Comparison of ENCODE assay signal across 8 cellular contexts in the genomic region with DNA sequence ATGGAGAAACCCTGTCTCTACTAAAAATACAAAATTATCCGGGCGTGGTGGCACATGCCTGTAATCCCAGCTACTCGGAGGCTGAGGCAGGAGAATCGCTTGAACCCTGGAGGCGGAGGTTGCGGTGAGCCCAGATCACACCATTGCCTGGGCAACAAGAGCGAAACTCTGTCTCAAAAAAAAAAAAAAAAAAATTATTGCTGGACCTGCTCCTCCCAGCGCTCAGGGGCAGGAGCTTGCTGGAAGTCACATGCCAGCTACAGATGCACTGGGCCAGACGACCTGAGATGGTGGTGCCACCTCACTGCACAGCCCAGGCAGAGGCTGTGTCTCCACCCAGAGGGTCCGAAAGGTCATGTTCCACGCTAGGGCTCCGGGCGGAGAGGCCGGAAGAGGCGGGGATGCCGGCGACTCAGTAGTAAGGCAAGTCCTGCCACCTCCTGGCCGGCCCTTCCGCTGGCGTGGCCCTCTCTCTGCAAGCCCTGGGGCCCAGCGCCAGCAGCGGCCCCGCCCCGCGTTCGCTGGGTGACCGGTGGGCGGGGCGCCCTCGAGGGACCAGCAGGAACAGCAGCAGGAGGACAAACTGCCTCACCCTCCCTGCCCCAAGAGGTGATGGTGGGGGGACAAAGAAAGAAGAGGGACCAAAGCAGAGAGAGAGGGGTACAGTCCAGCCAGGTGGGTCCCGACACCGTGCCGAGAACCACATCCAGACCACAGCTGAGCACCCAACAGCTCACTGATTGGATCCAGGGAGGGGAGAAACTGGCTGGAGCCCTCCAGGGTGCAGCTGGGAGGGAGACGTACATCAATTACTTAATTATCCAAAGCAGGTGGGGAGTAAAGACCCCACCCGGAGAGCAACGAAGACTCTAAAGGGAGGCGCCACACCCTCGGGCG. TPM values are rescaled to one million over a fixed set of nuclear protein-coding genes. Genes with fewer than 3 reads are reported as not detected.
DNase-seq lines count a peak whose midpoint lies in the region; ATAC-seq and TF ChIP-seq lines count a peak whose summit lies in the region.

No MANE protein-coding gene starts in this region.

- peaks cover 14% of the 10 kb centered on the region for H3K4me1 ChIP-seq in foreskin keratinocyte

- no peaks in the 10 kb centered on the region for H3K27me3 Mint-ChIP-seq in activated T-cell treated with anti-CD3 and anti-CD28 coated beads, Interleukin-2, amount 50 U/mL, for 72 hours (ENCODE audit: low read depth)
- H3K27me3 Mint-ChIP-seq in natural killer cell (ENCODE audit: low read depth in 2 of 2), result no peaks in the 10 kb centered on the region

- H3K27me3 ChIP-seq in foreskin keratinocyte, result no peaks in the 10 kb centered on the region

- H3K27ac Mint-ChIP-seq in activated T-cell treated with anti-CD3 and anti-CD28 coated beads, Interleukin-2, amount 50 U/mL, for 72 hours, result peak overlapping the region; percentile 87
- H3K27ac Mint-ChIP-seq in natural killer cell, result peak overlapping the region; percentile 59 to 87

- H3K9me3 Mint-ChIP-seq in activated T-cell treated with anti-CD3 and anti-CD28 coated beads, Interleukin-2, amount 50 U/mL, for 72 hours, result no peaks in the 10 kb centered on the region
- no peaks in the 10 kb centered on the region for H3K9me3 Mint-ChIP-seq in natural killer cell

- H3K4me1 Mint-ChIP-seq in activated T-cell treated with anti-CD3 and anti-CD28 coated beads, Interleukin-2, amount 50 U/mL, for 72 hours (ENCODE audit: low read depth), result peaks cover 38% of the 10 kb centered on the region
- peaks cover 51 to 57% of the 10 kb centered on the region in 2 donors for H3K4me1 Mint-ChIP-seq in natural killer cell

- intact Hi-C loops in natural killer cell (cut with micrococcal nuclease), result no loop called here

- H3K4me3 Mint-ChIP-seq in activated T-cell treated with anti-CD3 and anti-CD28 coated beads, Interleukin-2, amount 50 U/mL, for 72 hours, result peak overlapping the region; percentile 33 to 91
- H3K4me3 Mint-ChIP-seq in natural killer cell, result peak overlapping the region; percentile 17

- ATAC-seq in activated T-cell treated with anti-CD3 and anti-CD28 coated beads, Interleukin-2, amount 50 U/mL, for 72 hours (replicated peaks in 1 of 2), result no peak
- ATAC-seq in foreskin keratinocyte (no peak), natural killer cell (no peak), HG02588 (IDR thresholded peaks at IDR 0.05; ENCODE audit: unreplicated experiment) (no peak), GM21825 (IDR thresholded peaks at IDR 0.05; ENCODE audit: unreplicated experiment) (no peak)

- H3K27ac ChIP-seq in foreskin keratinocyte, result no peak overlapping the region

- H3K36me3 Mint-ChIP-seq in activated T-cell treated with anti-CD3 and anti-CD28 coated beads, Interleukin-2, amount 50 U/mL, for 72 hours (ENCODE audit: insufficient read depth in 2 of 2), result peaks cover 22 to 28% of the 10 kb centered on the region in 2 donors
- no peaks in the 10 kb centered on the region for H3K36me3 Mint-ChIP-seq in natural killer cell

- DNase-seq in DMS153 (lab: John Stamatoyannopoulos, UW) (peak; percentile 64), NCI-H1436 (lab: John Stamatoyannopoulos, UW) (peak; percentile 46), foreskin keratinocyte (no peak), natural killer cell (no peak), KG1 (lab: John Stamatoyannopoulos, UW) (no peak)
- no peak for DNase-seq in activated T-cell treated with anti-CD3 and anti-CD28 coated beads, Interleukin-2, amount 50 U/mL, for 72 hours

- TF ChIP-seq CTCF in foreskin keratinocyte (conservative IDR thresholded peaks at IDR 0.05), result peak; percentile 23
- no peak for TF ChIP-seq CTCF in natural killer cell (IDR thresholded peaks at IDR 0.05)

RNA-seq across cellular contexts. Expression of gene RHOF, which starts 3.6 kb away (rescaled TPM):
- 100 to 1,000 TPM; 154 to 165 TPM for total RNA-seq in activated T-cell treated with anti-CD3 and anti-CD28 coated beads, Interleukin-2, amount 50 U/mL, for 72 hours
- 5.0 and 5.5 TPM in 2 replicates for total RNA-seq in foreskin keratinocyte
- polyA plus RNA-seq in foreskin keratinocyte, result 4.8 and 6.0 TPM in 2 replicates
- total RNA-seq in natural killer cell, result 100 to 1,000 TPM; 146 to 201 (median 177) TPM

RNA-seq across cellular contexts. Expression of gene SETD1B, which starts 6.7 kb away (rescaled TPM):
- 10 to 100 TPM; 20.3 to 21.2 TPM for total RNA-seq in activated T-cell treated with anti-CD3 and anti-CD28 coated beads, Interleukin-2, amount 50 U/mL, for 72 hours
- total RNA-seq in foreskin keratinocyte, result 5.5 and 6.1 TPM in 2 replicates
- 2.2 and 2.6 TPM in 2 replicates for polyA plus RNA-seq in foreskin keratinocyte
- 10 to 100 TPM; 55.1 to 57.5 (median 56.2) TPM for total RNA-seq in natural killer cell

Comparison
In these comparisons a context has a peak if more than half of its experiments do, and no peak if none do; other contexts are left out.
1. DNase-seq: peak in DMS153 (single experiment) and NCI-H1436 (single experiment); none in activated T-cell treated with anti-CD3 and anti-CD28 coated beads, Interleukin-2, amount 50 U/mL, for 72 hours (0 of 2), foreskin keratinocyte (0 of 2), natural killer cell (single experiment) and KG1 (single experiment).
2. RNA of gene RHOF, which starts 3.6 kb away (total RNA-seq): 146 to 201 TPM in natural killer cell and 154 to 165 TPM in activated T-cell treated with anti-CD3 and anti-CD28 coated beads, Interleukin-2, amount 50 U/mL, for 72 hours; 5.0 to 5.5 TPM in foreskin keratinocyte; every median in the first group is over 10 times any median in the second.